Comparison of ENCODE assay signal across 1 cellular context in genomic region chr11:36109850-36110606, GRCh38.
TF ChIP-seq lines count a peak whose summit lies in the region.

No MANE protein-coding gene starts in this region.

TF ChIP-seq in GM12878, 131 proteins besides CTCF, POLR2A, EP300 and RAD21 (continued from another document):
- TF ChIP-seq, protein P1, sequence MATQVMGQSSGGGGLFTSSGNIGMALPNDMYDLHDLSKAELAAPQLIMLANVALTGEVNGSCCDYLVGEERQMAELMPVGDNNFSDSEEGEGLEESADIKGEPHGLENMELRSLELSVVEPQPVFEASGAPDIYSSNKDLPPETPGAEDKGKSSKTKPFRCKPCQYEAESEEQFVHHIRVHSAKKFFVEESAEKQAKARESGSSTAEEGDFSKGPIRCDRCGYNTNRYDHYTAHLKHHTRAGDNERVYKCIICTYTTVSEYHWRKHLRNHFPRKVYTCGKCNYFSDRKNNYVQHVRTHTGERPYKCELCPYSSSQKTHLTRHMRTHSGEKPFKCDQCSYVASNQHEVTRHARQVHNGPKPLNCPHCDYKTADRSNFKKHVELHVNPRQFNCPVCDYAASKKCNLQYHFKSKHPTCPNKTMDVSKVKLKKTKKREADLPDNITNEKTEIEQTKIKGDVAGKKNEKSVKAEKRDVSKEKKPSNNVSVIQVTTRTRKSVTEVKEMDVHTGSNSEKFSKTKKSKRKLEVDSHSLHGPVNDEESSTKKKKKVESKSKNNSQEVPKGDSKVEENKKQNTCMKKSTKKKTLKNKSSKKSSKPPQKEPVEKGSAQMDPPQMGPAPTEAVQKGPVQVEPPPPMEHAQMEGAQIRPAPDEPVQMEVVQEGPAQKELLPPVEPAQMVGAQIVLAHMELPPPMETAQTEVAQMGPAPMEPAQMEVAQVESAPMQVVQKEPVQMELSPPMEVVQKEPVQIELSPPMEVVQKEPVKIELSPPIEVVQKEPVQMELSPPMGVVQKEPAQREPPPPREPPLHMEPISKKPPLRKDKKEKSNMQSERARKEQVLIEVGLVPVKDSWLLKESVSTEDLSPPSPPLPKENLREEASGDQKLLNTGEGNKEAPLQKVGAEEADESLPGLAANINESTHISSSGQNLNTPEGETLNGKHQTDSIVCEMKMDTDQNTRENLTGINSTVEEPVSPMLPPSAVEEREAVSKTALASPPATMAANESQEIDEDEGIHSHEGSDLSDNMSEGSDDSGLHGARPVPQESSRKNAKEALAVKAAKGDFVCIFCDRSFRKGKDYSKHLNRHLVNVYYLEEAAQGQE (IDR thresholded peaks at IDR 0.05; ENCODE audit: low read depth, low read length), result no peak
- TF ChIP-seq SMC3 (IDR thresholded peaks at IDR 0.05; ENCODE audit: borderline replicate concordance, low read length) (no peak), RUNX3 (IDR thresholded peaks at IDR 0.05; ENCODE audit: low read length) (peak; percentile 86), MLLT1 (IDR thresholded peaks at IDR 0.05) (no peak), JUND (IDR thresholded peaks at IDR 0.05; ENCODE audit: low read depth, low read length) (no peak), CBFB (IDR thresholded peaks at IDR 0.05; ENCODE audit: low read depth) (peak; percentile 63; the same call in 1 of the 2 replicates), IRF4 (IDR thresholded peaks at IDR 0.05; ENCODE audit: low read depth, low read length) (no peak), ETV6 (conservative IDR thresholded peaks at IDR 0.05 in 1 of 2, IDR thresholded peaks at IDR 0.05 in 1 of 2; ENCODE audit: borderline replicate concordance in 1 of 2, low read depth in 1 of 2) (peak in 1 of 2 experiments; percentile 72; a peak in 1 of 4 replicates), SPI1 (IDR thresholded peaks at IDR 0.05; ENCODE audit: borderline replicate concordance, insufficient read depth, low read depth, low read length) (no peak), MYC (IDR thresholded peaks at IDR 0.05; ENCODE audit: insufficient read depth, insufficient read length, insufficient replicate concordance, low read length, severe bottlenecking) (no peak), RELB (IDR thresholded peaks at IDR 0.05; ENCODE audit: low read depth) (no peak), WRNIP1 (IDR thresholded peaks at IDR 0.05; ENCODE audit: borderline replicate concordance, low read depth, low read length) (no peak), KAT2A (conservative IDR thresholded peaks at IDR 0.05; ENCODE audit: control insufficient read depth, low read depth, low read length) (no peak), POLR2AphosphoS2 (IDR thresholded peaks at IDR 0.05; ENCODE audit: low read depth, low read length) (no peak)
- TF ChIP-seq, protein P2, sequence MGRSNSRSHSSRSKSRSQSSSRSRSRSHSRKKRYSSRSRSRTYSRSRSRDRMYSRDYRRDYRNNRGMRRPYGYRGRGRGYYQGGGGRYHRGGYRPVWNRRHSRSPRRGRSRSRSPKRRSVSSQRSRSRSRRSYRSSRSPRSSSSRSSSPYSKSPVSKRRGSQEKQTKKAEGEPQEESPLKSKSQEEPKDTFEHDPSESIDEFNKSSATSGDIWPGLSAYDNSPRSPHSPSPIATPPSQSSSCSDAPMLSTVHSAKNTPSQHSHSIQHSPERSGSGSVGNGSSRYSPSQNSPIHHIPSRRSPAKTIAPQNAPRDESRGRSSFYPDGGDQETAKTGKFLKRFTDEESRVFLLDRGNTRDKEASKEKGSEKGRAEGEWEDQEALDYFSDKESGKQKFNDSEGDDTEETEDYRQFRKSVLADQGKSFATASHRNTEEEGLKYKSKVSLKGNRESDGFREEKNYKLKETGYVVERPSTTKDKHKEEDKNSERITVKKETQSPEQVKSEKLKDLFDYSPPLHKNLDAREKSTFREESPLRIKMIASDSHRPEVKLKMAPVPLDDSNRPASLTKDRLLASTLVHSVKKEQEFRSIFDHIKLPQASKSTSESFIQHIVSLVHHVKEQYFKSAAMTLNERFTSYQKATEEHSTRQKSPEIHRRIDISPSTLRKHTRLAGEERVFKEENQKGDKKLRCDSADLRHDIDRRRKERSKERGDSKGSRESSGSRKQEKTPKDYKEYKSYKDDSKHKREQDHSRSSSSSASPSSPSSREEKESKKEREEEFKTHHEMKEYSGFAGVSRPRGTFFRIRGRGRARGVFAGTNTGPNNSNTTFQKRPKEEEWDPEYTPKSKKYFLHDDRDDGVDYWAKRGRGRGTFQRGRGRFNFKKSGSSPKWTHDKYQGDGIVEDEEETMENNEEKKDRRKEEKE (IDR thresholded peaks at IDR 0.05), result no peak
